ENCODE assay signal across 6 cellular contexts in the genomic region with DNA sequence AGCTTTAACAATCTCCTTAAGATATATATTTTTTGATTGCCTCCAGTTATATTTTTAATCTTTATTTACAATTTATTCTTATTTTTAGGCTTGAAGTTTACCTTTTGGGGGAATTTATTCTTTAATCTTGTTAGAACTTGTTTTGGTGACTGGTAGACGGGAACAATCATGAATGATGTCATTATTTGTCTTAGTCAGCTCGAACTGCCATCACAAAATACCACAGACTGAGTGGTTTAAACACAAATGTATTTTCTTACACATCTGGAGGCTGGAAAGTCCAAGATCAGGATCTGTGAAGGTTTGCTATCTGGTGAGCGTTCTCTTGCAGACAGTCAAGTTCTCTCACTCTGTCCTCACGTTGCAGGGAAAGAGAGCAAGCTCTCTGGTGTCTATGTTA.
DNase-seq lines count a peak whose midpoint lies in the region; ATAC-seq, FAIRE-seq and TF ChIP-seq lines count a peak whose summit lies in the region.
"Not testable (repeated sequence)": the region's sequence is repeated elsewhere in the genome, so short reads cannot be mapped to it uniquely, and the experiment has no call there.

No MANE protein-coding gene starts in this region.

- not testable (repeated sequence) for H3K9ac ChIP-seq in smooth muscle cell (ENCODE audit: low read depth)

- CTCF ChIA-PET in HEK293 (lab: Yijun Ruan, JAX), result not testable (repeated sequence)

- 17% methylated on average over 4 of the region's 4 CpGs for WGBS in smooth muscle cell (ENCODE audit: low lambda C conversion rate)

- H3K79me2 ChIP-seq in smooth muscle cell (ENCODE audit: low read depth), result not testable (repeated sequence)

- peak overlapping the region; percentile 51 for H2AFZ ChIP-seq in smooth muscle cell (ENCODE audit: low read depth)

- not testable (repeated sequence) for TF ChIP-seq CTCF in HEK293 (tag by site-specific recombination; IDR thresholded peaks at IDR 0.05); bronchial epithelial cell (IDR thresholded peaks at IDR 0.05; ENCODE audit: insufficient read depth, low read length, severe bottlenecking); foreskin keratinocyte (conservative IDR thresholded peaks at IDR 0.05); smooth muscle cell (IDR thresholded peaks at IDR 0.05; ENCODE audit: borderline replicate concordance, insufficient read depth, poor library complexity, severe bottlenecking)

- H3K27me3 ChIP-seq in bronchial epithelial cell (ENCODE audit: control insufficient read depth, insufficient read depth, low read length); foreskin keratinocyte; smooth muscle cell (ENCODE audit: low read depth): not testable (repeated sequence)

- not testable (repeated sequence) for H4K20me1 ChIP-seq in smooth muscle cell (ENCODE audit: low read depth)

- not testable (repeated sequence) for H3K27ac ChIP-seq in HEK293 (ENCODE audit: extremely low read depth, low read depth, low read length); epithelial cell of prostate; foreskin keratinocyte
- peak overlapping the region; percentile 78 for H3K27ac ChIP-seq in smooth muscle cell (ENCODE audit: low read depth)

- FAIRE-seq in bronchial epithelial cell (lab: Jason Lieb, UNC), result not testable (repeated sequence)

- POLR2A ChIA-PET in HEK293 (lab: Yijun Ruan, JAX), result not testable (repeated sequence)

- DNase-seq in NCI-H69 (lab: John Stamatoyannopoulos, UW), result peak; percentile 7
- DNase-seq in bronchial epithelial cell (ENCODE audit: low read depth), result peak; percentile 85
- DNase-seq in epithelial cell of prostate (ENCODE audit: low read depth, low spot score), result peak; percentile 10
- DNase-seq in foreskin keratinocyte, result peak; percentile 44 to 76
- not testable (repeated sequence) for DNase-seq in smooth muscle cell (lab: John Stamatoyannopoulos, UW; ENCODE audit: unreplicated experiment)

- not testable (repeated sequence) for H3K4me1 ChIP-seq in HEK293 (ENCODE audit: control insufficient read depth, insufficient read depth, low read length); foreskin keratinocyte; smooth muscle cell (ENCODE audit: low read depth)

- peak overlapping the region; percentile 66 for H3K4me2 ChIP-seq in smooth muscle cell

- not testable (repeated sequence) for H3K4me3 ChIP-seq in HEK293 (ENCODE audit: low read depth, low read length); bronchial epithelial cell (ENCODE audit: low read depth, low read length); smooth muscle cell

- H3K9me3 ChIP-seq in HEK293 (ENCODE audit: control insufficient read depth, insufficient read depth, low read depth, low read length); smooth muscle cell (replicated peaks; ENCODE audit: low read depth): not testable (repeated sequence)

- ATAC-seq in foreskin keratinocyte, result not testable (repeated sequence)

- H3F3A ChIP-seq in smooth muscle cell (ENCODE audit: low read depth), result not testable (repeated sequence)

- not testable (repeated sequence) for H3K36me3 ChIP-seq in HEK293 (ENCODE audit: control insufficient read depth in 2 of 2, insufficient read depth in 1 of 2, low read length in 2 of 2); bronchial epithelial cell (ENCODE audit: control insufficient read depth, insufficient read depth, low read length); smooth muscle cell (ENCODE audit: low read depth)

TF ChIP-seq in HEK293, 187 proteins besides CTCF, POLR2A, EP300 and RAD21:
- TF ChIP-seq, protein P1, sequence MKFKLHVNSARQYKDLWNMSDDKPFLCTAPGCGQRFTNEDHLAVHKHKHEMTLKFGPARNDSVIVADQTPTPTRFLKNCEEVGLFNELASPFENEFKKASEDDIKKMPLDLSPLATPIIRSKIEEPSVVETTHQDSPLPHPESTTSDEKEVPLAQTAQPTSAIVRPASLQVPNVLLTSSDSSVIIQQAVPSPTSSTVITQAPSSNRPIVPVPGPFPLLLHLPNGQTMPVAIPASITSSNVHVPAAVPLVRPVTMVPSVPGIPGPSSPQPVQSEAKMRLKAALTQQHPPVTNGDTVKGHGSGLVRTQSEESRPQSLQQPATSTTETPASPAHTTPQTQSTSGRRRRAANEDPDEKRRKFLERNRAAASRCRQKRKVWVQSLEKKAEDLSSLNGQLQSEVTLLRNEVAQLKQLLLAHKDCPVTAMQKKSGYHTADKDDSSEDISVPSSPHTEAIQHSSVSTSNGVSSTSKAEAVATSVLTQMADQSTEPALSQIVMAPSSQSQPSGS (tag by site-specific recombination; IDR thresholded peaks at IDR 0.05; ENCODE audit: low read depth), result 0 out of 2 replicates have a peak, but pooled peaks have one; percentile 31
